ENCODE assay signal across 26 cellular contexts in genomic region chr12:24539646-24540045, GRCh38.
"Had no signal": no experiment of that assay in that cellular context is flagged by ENCODE, and none has a peak within 500 bp of the region (broad histone marks: within the 10 kb centered on the region; RNA-seq: fewer than 3 reads in every experiment).

No MANE protein-coding gene starts in this region.

- H3K27me3 ChIP-seq: body of pancreas, breast epithelium, SJCRH30 had no signal

- H3K36me3 Mint-ChIP-seq: activated naive CD4-positive, alpha-beta T cell treated with anti-CD3 and anti-CD28 coated beads, Interleukin-2, amount 50 U/mL, for 24 hours; activated naive CD8-positive, alpha-beta T cell treated with anti-CD3 and anti-CD28 coated beads, Interleukin-2, amount 10 ng/mL, durations not matched to agents 7 days and 5 days had no signal

- H3K27me3 Mint-ChIP-seq: activated CD4-positive, alpha-beta T cell treated with anti-CD3 and anti-CD28 coated beads, Interleukin-2, amount 10 ng/mL, durations not matched to agents 24 days and 14 days; activated naive CD4-positive, alpha-beta T cell treated with anti-CD3 and anti-CD28 coated beads, Interleukin-2, amount 50 U/mL, for 24 hours; activated naive CD8-positive, alpha-beta T cell treated with anti-CD3 and anti-CD28 coated beads, Interleukin-2, amount 10 ng/mL, durations not matched to agents 7 days and 5 days had no signal

- H3K27ac ChIP-seq: body of pancreas, breast epithelium, SJCRH30, SK-N-MC, WERI-Rb-1 had no signal

- DNase-seq: activated CD4-positive, alpha-beta T cell treated with anti-CD3 and anti-CD28 coated beads, Interleukin-2, amount 10 ng/mL, durations not matched to agents 24 days and 14 days; activated CD4-positive, alpha-beta T cell treated with anti-CD3 and anti-CD28 coated beads, Interleukin-2, amount 50 U/mL, for 4 hours; activated CD8-positive, alpha-beta T cell treated with anti-CD3 and anti-CD28 coated beads for 36 hours; activated gamma-delta T cell; activated naive CD4-positive, alpha-beta T cell treated with Interleukin-2 at 50 U/mL for 16 hours; activated naive CD8-positive, alpha-beta T cell treated with anti-CD3 and anti-CD28 coated beads, Interleukin-2, amount 10 ng/mL, durations not matched to agents 7 days and 5 days; activated T-cell treated with anti-CD3 and anti-CD28 coated beads, Interleukin-2, amount 50 U/mL, for 1 hour; body of pancreas; NCI-H1048; NCI-H1105 treated with DMSO at 0.1 percent for 48 hours; NCI-H1436; NCI-H1694; NCI-H1930; NCI-H2081 treated with DMSO at 0.1 percent for 48 hours; NCI-H226; NCI-H446 treated with DMSO at 0.1 percent for 48 hours; NCI-H524; SHP77; SJCRH30; T1000; WERI-Rb-1 had no signal

- H3K4me3 Mint-ChIP-seq: activated CD4-positive, alpha-beta T cell treated with anti-CD3 and anti-CD28 coated beads, Interleukin-2, amount 10 ng/mL, durations not matched to agents 24 days and 14 days; activated CD8-positive, alpha-beta T cell treated with anti-CD3 and anti-CD28 coated beads for 36 hours; activated naive CD4-positive, alpha-beta T cell treated with anti-CD3 and anti-CD28 coated beads, Interleukin-2, amount 50 U/mL, for 24 hours; activated naive CD8-positive, alpha-beta T cell treated with anti-CD3 and anti-CD28 coated beads, Interleukin-2, amount 10 ng/mL, durations not matched to agents 7 days and 5 days had no signal

- H3K9me3 Mint-ChIP-seq: activated CD4-positive, alpha-beta T cell treated with anti-CD3 and anti-CD28 coated beads, Interleukin-2, amount 10 ng/mL, durations not matched to agents 24 days and 14 days; activated CD8-positive, alpha-beta T cell treated with anti-CD3 and anti-CD28 coated beads for 36 hours; activated naive CD4-positive, alpha-beta T cell treated with anti-CD3 and anti-CD28 coated beads, Interleukin-2, amount 50 U/mL, for 24 hours; activated naive CD8-positive, alpha-beta T cell treated with anti-CD3 and anti-CD28 coated beads, Interleukin-2, amount 10 ng/mL, durations not matched to agents 7 days and 5 days; activated T-helper 2 cell treated with anti-CD3 and anti-CD28 coated beads, Interferon-gamma antibody, Interleukin-2, Interleukin-4, amounts not matched to agents 10 μg/mL and 5 μg/mL and 100 μg/mL, durations not matched to agents 14 hours and 24 hours and 36 hours had no signal

- ATAC-seq: activated CD8-positive, alpha-beta T cell treated with anti-CD3 and anti-CD28 coated beads for 36 hours; body of pancreas; Panc1 had no signal

- H3K4me1 Mint-ChIP-seq: activated CD4-positive, alpha-beta T cell treated with anti-CD3 and anti-CD28 coated beads, Interleukin-2, amount 10 ng/mL, durations not matched to agents 24 days and 14 days; activated naive CD4-positive, alpha-beta T cell treated with anti-CD3 and anti-CD28 coated beads, Interleukin-2, amount 50 U/mL, for 24 hours; activated naive CD8-positive, alpha-beta T cell treated with anti-CD3 and anti-CD28 coated beads, Interleukin-2, amount 10 ng/mL, durations not matched to agents 7 days and 5 days had no signal

- H3K9me3 ChIP-seq: body of pancreas, breast epithelium, SJCRH30 had no signal

- H3K4me1 ChIP-seq: body of pancreas, breast epithelium, SJCRH30 had no signal

- H3K27ac Mint-ChIP-seq: activated CD4-positive, alpha-beta T cell treated with anti-CD3 and anti-CD28 coated beads, Interleukin-2, amount 10 ng/mL, durations not matched to agents 24 days and 14 days; activated CD8-positive, alpha-beta T cell treated with anti-CD3 and anti-CD28 coated beads for 36 hours; activated naive CD4-positive, alpha-beta T cell treated with anti-CD3 and anti-CD28 coated beads, Interleukin-2, amount 50 U/mL, for 24 hours; activated naive CD8-positive, alpha-beta T cell treated with anti-CD3 and anti-CD28 coated beads, Interleukin-2, amount 10 ng/mL, durations not matched to agents 7 days and 5 days; activated T-helper 2 cell treated with anti-CD3 and anti-CD28 coated beads, Interferon-gamma antibody, Interleukin-2, Interleukin-4, amounts not matched to agents 10 μg/mL and 5 μg/mL and 100 μg/mL, durations not matched to agents 14 hours and 24 hours and 36 hours had no signal

- H3K4me3 ChIP-seq: body of pancreas, breast epithelium, SJCRH30, SK-N-MC had no signal

- H3K36me3 ChIP-seq: breast epithelium, SJCRH30, WERI-Rb-1 had no signal
